ENCODE assay signal across 21 cellular contexts in genomic region chr3:179398574-179399249, GRCh38.
DNase-seq lines count a peak whose midpoint lies in the region; ATAC-seq, FAIRE-seq and TF ChIP-seq lines count a peak whose summit lies in the region.
"Had no signal": no experiment of that assay in that cellular context is flagged by ENCODE, and none has a peak within 500 bp of the region (broad histone marks: within the 10 kb centered on the region; RNA-seq: fewer than 3 reads in every experiment).

No MANE protein-coding gene starts in this region.

- no peak overlapping the region for H3K4me3 ChIP-seq in fibroblast of pulmonary artery (replicated peaks; ENCODE audit: low read depth, low read length)
- H3K4me3 ChIP-seq: colonic mucosa, skin epidermis, testis had no signal

- TF ChIP-seq CTCF in fibroblast of pulmonary artery (IDR thresholded peaks at IDR 0.05; ENCODE audit: low read length, missing control alignments), result no peak

- FAIRE-seq in A204.1 (lab: Jason Lieb, UNC), result peak; percentile 49
- FAIRE-seq: D721Med had no signal

- no peak for ATAC-seq in HG03521 (IDR thresholded peaks at IDR 0.05; ENCODE audit: unreplicated experiment)
- ATAC-seq: stimulated activated memory B cell treated with anti-CD40 and anti-IgM and Interleukin-4, amounts not matched to agents 10 μg/mL and 1 μg/mL and 100 μg/mL, for 72 hours had no signal

- DNase-seq in GM03348 (ENCODE audit: low spot score) (peak; percentile 47), amniotic epithelial cell (ENCODE audit: low read depth) (peak; percentile 18), fibroblast of pulmonary artery (ENCODE audit: low read depth) (peak; percentile 18), NCI-H2107 treated with DMSO at 0.1 percent for 48 hours (lab: John Stamatoyannopoulos, UW; ENCODE audit: unreplicated experiment) (no peak), NCI-H1105 treated with DMSO at 0.1 percent for 48 hours (lab: John Stamatoyannopoulos, UW) (no peak)
- DNase-seq in stimulated activated CD4-positive, alpha-beta T cell treated with anti-CD3 and anti-CD28 coated beads, Interleukin-4, amount 100 ng/mL, for 24 hours, result no peak
- DNase-seq: activated B cell treated with CpG ODN at 0.5 μM for 24 hours; activated CD4-positive, alpha-beta T cell treated with anti-CD3 and anti-CD28 coated beads, Interleukin-2, amount 50 U/mL, for 4 hours; activated CD8-positive, alpha-beta memory T cell treated with anti-CD3 and anti-CD28 coated beads, Interleukin-2, amount 50 U/mL, for 4 hours; colonic mucosa; endodermal cell; NCI-H1105; NCI-H510A; stimulated activated CD4-positive, alpha-beta T cell treated with anti-CD3 and anti-CD28 coated beads, Interleukin-1b, Interleukin-23, amount 100 ng/mL, for 48 hours; T1000; testis had no signal

Comparison
In these comparisons a context has a peak if more than half of its experiments do, and no peak if none do; other contexts are left out.
1. DNase-seq: peak in GM03348 (single experiment), amniotic epithelial cell (single experiment) and fibroblast of pulmonary artery (single experiment); none in NCI-H2107 treated with DMSO at 0.1 percent for 48 hours (single experiment), NCI-H1105 treated with DMSO at 0.1 percent for 48 hours (single experiment) and stimulated activated CD4-positive, alpha-beta T cell treated with anti-CD3 and anti-CD28 coated beads, Interleukin-4, amount 100 ng/mL, for 24 hours (single experiment).